In genomic region chr20:48769111-48769879, GRCh38 we compare ENCODE assay signal across 9 cellular contexts. TPM values are rescaled to one million over a fixed set of nuclear protein-coding genes. Genes with fewer than 3 reads are reported as not detected.
A peak's percentile ranks its signal among the peaks of the same experiment; 100 is the strongest.
DNase-seq lines count a peak whose midpoint lies in the region; ATAC-seq and TF ChIP-seq lines count a peak whose summit lies in the region.
"Had no signal": no experiment of that assay in that cellular context is flagged by ENCODE, and none has a peak within 500 bp of the region (broad histone marks: within the 10 kb centered on the region; RNA-seq: fewer than 3 reads in every experiment).

No MANE protein-coding gene starts in this region.

- peaks cover 42% of the 10 kb centered on the region for H3K36me3 Mint-ChIP-seq in stimulated activated naive CD8-positive, alpha-beta T cell treated with anti-CD3 and anti-CD28 coated beads, Interleukin-15, Interleukin-2, amounts not matched to agents 100 ng/mL and 50 ng/mL, for 24 hours (ENCODE audit: low read depth)

- H3K9me3 Mint-ChIP-seq in stimulated activated naive CD8-positive, alpha-beta T cell treated with anti-CD3 and anti-CD28 coated beads, Interleukin-15, Interleukin-2, amounts not matched to agents 100 ng/mL and 50 ng/mL, for 24 hours, result no peaks in the 10 kb centered on the region

- H3K4me1 ChIP-seq in left ventricle myocardium inferior (peaks cover 62% of the 10 kb centered on the region), lung (ENCODE audit: control insufficient read depth in 2 of 2, insufficient read depth in 2 of 2, low read length in 2 of 2) (peaks cover 0 to 22% of the 10 kb centered on the region in 2 donors)

- H3K4me3 ChIP-seq in left ventricle myocardium inferior, result no peak overlapping the region
- H3K4me3 ChIP-seq in lung, result no peak overlapping the region
- H3K4me3 ChIP-seq: SK-N-MC had no signal

- intact Hi-C loops in left ventricle myocardium superior (cut with micrococcal nuclease), result no loop called here
- intact Hi-C loops in left ventricle myocardium inferior (cut with micrococcal nuclease), result no loop called here

- H3K9me3 ChIP-seq in left ventricle myocardium inferior (replicated peaks), result peaks cover 8% of the 10 kb centered on the region
- peaks cover 0 to 4% of the 10 kb centered on the region in 2 donors for H3K9me3 ChIP-seq in lung (ENCODE audit: control insufficient read depth in 2 of 2, insufficient read depth in 1 of 2, low read length in 1 of 2)

- H3K27ac Mint-ChIP-seq in stimulated activated naive CD8-positive, alpha-beta T cell treated with anti-CD3 and anti-CD28 coated beads, Interleukin-15, Interleukin-2, amounts not matched to agents 100 ng/mL and 50 ng/mL, for 24 hours, result peak overlapping the region; percentile 99

- DNase-seq in left ventricle myocardium superior (no peak), left ventricle myocardium inferior (no peak), lung (ENCODE audit: low spot score) (peak; percentile 46), putamen (ENCODE audit: low spot score) (no peak), DMS53 treated with DMSO at 0.1 percent for 48 hours (lab: John Stamatoyannopoulos, UW; ENCODE audit: unreplicated experiment) (no peak)
- peak; percentile 81 for DNase-seq in activated T-cell treated with anti-CD3 and anti-CD28 coated beads, Interleukin-2, amount 50 U/mL, for 1 hour

- H3K27ac ChIP-seq in left ventricle myocardium inferior (replicated peaks) (no peak overlapping the region), lung (ENCODE audit: low read depth in 1 of 2, low read length in 1 of 2) (peak overlapping the region in 1 of 2 donors; percentile 60)
- H3K27ac ChIP-seq: SK-N-MC had no signal

- TF ChIP-seq CTCF in left ventricle myocardium inferior (IDR thresholded peaks at IDR 0.05; ENCODE audit: borderline replicate concordance) (no peak), lung (IDR thresholded peaks at IDR 0.05; ENCODE audit: control extremely low read depth, extremely low read depth) (no peak)

- peaks cover 97% of the 10 kb centered on the region for H3K4me1 Mint-ChIP-seq in stimulated activated naive CD8-positive, alpha-beta T cell treated with anti-CD3 and anti-CD28 coated beads, Interleukin-15, Interleukin-2, amounts not matched to agents 100 ng/mL and 50 ng/mL, for 24 hours (ENCODE audit: low read depth)

- no peaks in the 10 kb centered on the region for H3K27me3 ChIP-seq in left ventricle myocardium inferior (ENCODE audit: low read depth)
- H3K27me3 ChIP-seq in lung (ENCODE audit: control insufficient read depth, insufficient read depth), result no peaks in the 10 kb centered on the region

- ATAC-seq in left ventricle myocardium superior (peak; percentile 16), lung (ENCODE audit: insufficient read depth, low FRiP score) (peak; percentile 24), HG02981 (IDR thresholded peaks at IDR 0.05; ENCODE audit: unreplicated experiment) (no peak)

- peak overlapping the region; percentile 49 for H3K4me3 Mint-ChIP-seq in stimulated activated naive CD8-positive, alpha-beta T cell treated with anti-CD3 and anti-CD28 coated beads, Interleukin-15, Interleukin-2, amounts not matched to agents 100 ng/mL and 50 ng/mL, for 24 hours

- no peaks in the 10 kb centered on the region for H3K36me3 ChIP-seq in left ventricle myocardium inferior
- no peaks in the 10 kb centered on the region for H3K36me3 ChIP-seq in lung (ENCODE audit: control insufficient read depth in 2 of 2, insufficient read depth in 2 of 2, low read length in 2 of 2)

- WGBS in lung, 2 donors, result 39% methylated on average over 19 of the region's 19 CpGs

- no peaks in the 10 kb centered on the region for H3K27me3 Mint-ChIP-seq in stimulated activated naive CD8-positive, alpha-beta T cell treated with anti-CD3 and anti-CD28 coated beads, Interleukin-15, Interleukin-2, amounts not matched to agents 100 ng/mL and 50 ng/mL, for 24 hours

RNA-seq across cellular contexts. Expression of gene PREX1, which starts 58.5 kb away (rescaled TPM):
- total RNA-seq in left ventricle myocardium superior (8.3 TPM), left ventricle myocardium inferior (11.2 TPM), lung (10 to 100 TPM; 56.3 to 82.2 TPM)
- polyA plus RNA-seq in lung, result 100 to 1,000 TPM in 1 of 2 donors, 10 to 100 TPM in 1; 29.5 to 121 TPM

Comparison
In these comparisons a context has a peak if more than half of its experiments do, and no peak if none do; other contexts are left out.
1. DNase-seq: peak in activated T-cell treated with anti-CD3 and anti-CD28 coated beads, Interleukin-2, amount 50 U/mL, for 1 hour (single experiment) and lung (single experiment); none in left ventricle myocardium superior (single experiment), left ventricle myocardium inferior (single experiment), putamen (single experiment) and DMS53 treated with DMSO at 0.1 percent for 48 hours (single experiment).